In the genomic region with DNA sequence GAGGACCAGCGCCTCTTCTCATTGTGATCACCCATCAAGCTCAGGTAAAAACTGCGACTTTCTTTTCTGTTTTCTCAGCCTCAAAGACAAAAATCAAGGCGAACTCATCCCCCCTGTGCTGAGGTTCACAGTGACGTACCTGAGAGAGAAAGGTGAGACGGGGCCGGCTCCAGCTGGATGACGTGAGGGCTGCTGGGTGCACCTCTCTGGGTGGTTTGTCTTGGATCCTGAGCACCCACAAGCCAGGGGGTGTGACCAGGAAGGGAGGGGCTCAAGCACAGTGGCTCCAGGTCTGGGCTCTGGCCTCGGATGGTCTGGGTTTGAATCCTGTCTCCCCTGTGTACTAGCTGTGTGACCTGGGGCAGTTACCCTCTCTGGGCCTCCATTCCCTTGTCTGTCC, we compare ENCODE assay signal across 8 cellular contexts.
"Had no signal": no experiment of that assay in that cellular context is flagged by ENCODE, and none has a peak within 500 bp of the region (broad histone marks: within the 10 kb centered on the region; RNA-seq: fewer than 3 reads in every experiment).

No MANE protein-coding gene starts in this region.

- H3K4me3 ChIP-seq: GM23248 had no signal

- H3K9ac ChIP-seq: GM23248 had no signal

- H3K4me3 Mint-ChIP-seq: H9, IgD-negative memory B cell had no signal

- ATAC-seq: HepG2 had no signal

- DNase-seq: GM23248, GOT3, H9, HCEC 1CT, KBM-7 had no signal

- FAIRE-seq: HepG2 had no signal

- H3K27ac Mint-ChIP-seq: IgD-negative memory B cell had no signal

- H3K27ac ChIP-seq: GM23248, HL-60 had no signal
